Comparison of ENCODE assay signal across 8 cellular contexts in genomic region chr17:49996495-49997255, GRCh38. TPM values are rescaled to one million over a fixed set of nuclear protein-coding genes. Genes with fewer than 3 reads are reported as not detected.
A peak's percentile ranks its signal among the peaks of the same experiment; 100 is the strongest.
DNase-seq lines count a peak whose midpoint lies in the region; ATAC-seq and TF ChIP-seq lines count a peak whose summit lies in the region.

No MANE protein-coding gene starts in this region.

- 1% methylated on average over 24 of the region's 56 CpGs; no CpG with 5 or more reads in 1 of the 2 donors for WGBS in transverse colon (ENCODE audit: low coverage in 1 of 2), 2 donors

- CTCF ChIA-PET in AG04450 (lab: Charles Lee): interaction anchor here (0.6 to 8.1 kb wide), 64 partner anchors 8 to 484 kb away, joined by 3 to 249 read pairs (median 5); partner anchors contain the start of genes PDK2 and SLC35B1

- H3K27ac ChIP-seq in AG04450 (ENCODE audit: low read depth, low read length) (no peak overlapping the region), GM23338 (ENCODE audit: low read depth) (no peak overlapping the region), osteoblast (ENCODE audit: low read depth, low read length) (no peak overlapping the region), transverse colon (no peak overlapping the region)

- H2AFZ ChIP-seq in GM23338: peak overlapping the region; percentile 95; the same call in 1 of the 2 replicates
- H2AFZ ChIP-seq in osteoblast (ENCODE audit: low read length): peak overlapping the region; percentile 93

- H3K9me3 ChIP-seq in AG04450 (ENCODE audit: control insufficient read depth, insufficient read depth, low read length) (peaks cover 7% of the 10 kb centered on the region; the same call in 1 of the 2 replicates), osteoblast (ENCODE audit: low read depth, low read length) (no peaks in the 10 kb centered on the region), transverse colon (no peaks in the 10 kb centered on the region)

- H3K9me2 ChIP-seq in GM23338 (ENCODE audit: insufficient read depth): no peaks in the 10 kb centered on the region

- H3K4me2 ChIP-seq in GM23338 (peak overlapping the region; percentile 94), osteoblast (ENCODE audit: insufficient read depth, low read length) (peak overlapping the region; percentile 94)

- no peaks in the 10 kb centered on the region; the same call in 2 of the 3 replicates for H3K36me3 Mint-ChIP-seq in GM23338 (ENCODE audit: low read depth)

- H4K20me1 ChIP-seq in GM23338 (replicated peaks; ENCODE audit: insufficient read depth) (peaks cover 8% of the 10 kb centered on the region; the same call in 1 of the 2 replicates), osteoblast (ENCODE audit: insufficient read depth, low read length) (peaks cover 12% of the 10 kb centered on the region)

- H3K4me3 Mint-ChIP-seq in GM23338: peak overlapping the region; percentile 62

- H3K36me3 ChIP-seq in GM23338 (ENCODE audit: insufficient read depth) (no peaks in the 10 kb centered on the region), osteoblast (ENCODE audit: insufficient read depth, low read length) (peaks cover under 1% of the 10 kb centered on the region), transverse colon (no peaks in the 10 kb centered on the region)

- no peaks in the 10 kb centered on the region; the same call in 2 of the 3 replicates for H3K9me3 Mint-ChIP-seq in GM23338

- POLR2A ChIA-PET in AG04450 (lab: Yijun Ruan, JAX): no interaction called here

- DNase-seq in AG04450 (ENCODE audit: low read depth, low spot score): no peak
- DNase-seq in GM23338 (ENCODE audit: low spot score): peak; percentile 64
- DNase-seq in NOMO-1 treated with dmso at 0.1 percent for 144 hours (lab: John Stamatoyannopoulos, UW; ENCODE audit: unreplicated experiment): peak; percentile 11
- peak; percentile 61 for DNase-seq in activated T-cell treated with anti-CD3 and anti-CD28 coated beads for 48 hours (ENCODE audit: low read depth)
- peak; percentile 17 for DNase-seq in fibroblast of villous mesenchyme (ENCODE audit: low read depth)
- DNase-seq in osteoblast (ENCODE audit: insufficient read length, low spot score, missing footprints): peak; percentile 97
- peak; percentile 49 for DNase-seq in transverse colon
- DNase-seq in central memory CD4-positive, alpha-beta T cell: no peak

- H3K4me1 ChIP-seq in GM23338 (ENCODE audit: insufficient read depth): peaks cover 14% of the 10 kb centered on the region
- H3K4me1 ChIP-seq in osteoblast (ENCODE audit: insufficient read depth, low read length): peaks cover 32% of the 10 kb centered on the region
- H3K4me1 ChIP-seq in transverse colon: peaks cover 18 to 32% (median 28%) of the 10 kb centered on the region in 4 donors

- TF ChIP-seq POLR2A in transverse colon (IDR thresholded peaks at IDR 0.05): no peak

- H3K79me2 ChIP-seq in GM23338 (replicated peaks; ENCODE audit: insufficient read depth) (no peaks in the 10 kb centered on the region), osteoblast (ENCODE audit: insufficient read depth, low read length) (peaks cover 21% of the 10 kb centered on the region)

- TF ChIP-seq CTCF in AG04450 (IDR thresholded peaks at IDR 0.05; ENCODE audit: low read depth, low read length) (peak; percentile 92), GM23338 (conservative IDR thresholded peaks at IDR 0.05; ENCODE audit: low read depth in 2 of 2) (peak; percentile 89 to 97), fibroblast of villous mesenchyme (IDR thresholded peaks at IDR 0.05; ENCODE audit: insufficient read depth, low read depth, low read length) (peak; percentile 96), osteoblast (IDR thresholded peaks at IDR 0.05; ENCODE audit: extremely low read depth, low read depth, low read length) (peak; percentile 87), transverse colon (IDR thresholded peaks at IDR 0.05) (peak; percentile 93 to 99 (median 98))

- H3K27ac Mint-ChIP-seq in GM23338: no peak overlapping the region

- peaks cover 73% of the 10 kb centered on the region for H3K27me3 ChIP-seq in AG04450 (ENCODE audit: control insufficient read depth, insufficient read depth, low read length)
- H3K27me3 ChIP-seq in GM23338 (ENCODE audit: insufficient read depth): peaks cover 95% of the 10 kb centered on the region
- H3K27me3 ChIP-seq in osteoblast (ENCODE audit: insufficient read depth, low read length): peaks cover 32% of the 10 kb centered on the region
- H3K27me3 ChIP-seq in transverse colon: peaks cover 98% of the 10 kb centered on the region

- in situ Hi-C loops in transverse colon (cut with MboI; ENCODE audit: low pct_ligation_motif_present in 1 of 4, low pct_unique_long_range_greater_than_20kb in 1 of 4, low sequenced_read_pairs in 3 of 4): loop anchor here in 2 of 4 donors (10.0 to 25.0 kb wide), 2 partner anchors 132 to 434 kb away; no protein-coding TSS in a partner anchor

- H3K4me3 ChIP-seq in AG04450 (ENCODE audit: low read depth, low read length) (peak overlapping the region; percentile 50), GM23338 (peak overlapping the region; percentile 69), fibroblast of villous mesenchyme (ENCODE audit: low read depth, low read length) (peak overlapping the region; percentile 50), osteoblast (ENCODE audit: insufficient read depth, low read length) (peak overlapping the region; percentile 77), transverse colon (peak overlapping the region in 3 of 4 donors; percentile 12 to 41 (median 31))

- peaks cover 32% of the 10 kb centered on the region for H3K4me1 Mint-ChIP-seq in GM23338

- H3K27me3 Mint-ChIP-seq in GM23338 (ENCODE audit: insufficient read depth, low read depth, poor library complexity): peaks cover 64% of the 10 kb centered on the region

- intact Hi-C loops in transverse colon (cut with DNase I; ENCODE audit: low total_unique reads): loop anchor here (5.0 kb wide), 2 partner anchors 114 to 134 kb away; no protein-coding TSS in a partner anchor

- H3F3A ChIP-seq in GM23338 (replicated peaks; ENCODE audit: low read depth): peaks cover 3% of the 10 kb centered on the region; the same call in 1 of the 2 replicates

- ATAC-seq in GM23338: peak; percentile 17

- no peak for TF ChIP-seq EP300 in transverse colon (IDR thresholded peaks at IDR 0.05; ENCODE audit: low read depth)

TF ChIP-seq in GM23338, 12 proteins besides CTCF, POLR2A, EP300 and RAD21 (continues in another document):
- TF ChIP-seq EZH2phosphoT487 (IDR thresholded peaks at IDR 0.05; ENCODE audit: unreplicated experiment): no peak
- TF ChIP-seq POLR2AphosphoS5 (IDR thresholded peaks at IDR 0.05; ENCODE audit: low read depth): no peak
- TF ChIP-seq, protein P1, sequence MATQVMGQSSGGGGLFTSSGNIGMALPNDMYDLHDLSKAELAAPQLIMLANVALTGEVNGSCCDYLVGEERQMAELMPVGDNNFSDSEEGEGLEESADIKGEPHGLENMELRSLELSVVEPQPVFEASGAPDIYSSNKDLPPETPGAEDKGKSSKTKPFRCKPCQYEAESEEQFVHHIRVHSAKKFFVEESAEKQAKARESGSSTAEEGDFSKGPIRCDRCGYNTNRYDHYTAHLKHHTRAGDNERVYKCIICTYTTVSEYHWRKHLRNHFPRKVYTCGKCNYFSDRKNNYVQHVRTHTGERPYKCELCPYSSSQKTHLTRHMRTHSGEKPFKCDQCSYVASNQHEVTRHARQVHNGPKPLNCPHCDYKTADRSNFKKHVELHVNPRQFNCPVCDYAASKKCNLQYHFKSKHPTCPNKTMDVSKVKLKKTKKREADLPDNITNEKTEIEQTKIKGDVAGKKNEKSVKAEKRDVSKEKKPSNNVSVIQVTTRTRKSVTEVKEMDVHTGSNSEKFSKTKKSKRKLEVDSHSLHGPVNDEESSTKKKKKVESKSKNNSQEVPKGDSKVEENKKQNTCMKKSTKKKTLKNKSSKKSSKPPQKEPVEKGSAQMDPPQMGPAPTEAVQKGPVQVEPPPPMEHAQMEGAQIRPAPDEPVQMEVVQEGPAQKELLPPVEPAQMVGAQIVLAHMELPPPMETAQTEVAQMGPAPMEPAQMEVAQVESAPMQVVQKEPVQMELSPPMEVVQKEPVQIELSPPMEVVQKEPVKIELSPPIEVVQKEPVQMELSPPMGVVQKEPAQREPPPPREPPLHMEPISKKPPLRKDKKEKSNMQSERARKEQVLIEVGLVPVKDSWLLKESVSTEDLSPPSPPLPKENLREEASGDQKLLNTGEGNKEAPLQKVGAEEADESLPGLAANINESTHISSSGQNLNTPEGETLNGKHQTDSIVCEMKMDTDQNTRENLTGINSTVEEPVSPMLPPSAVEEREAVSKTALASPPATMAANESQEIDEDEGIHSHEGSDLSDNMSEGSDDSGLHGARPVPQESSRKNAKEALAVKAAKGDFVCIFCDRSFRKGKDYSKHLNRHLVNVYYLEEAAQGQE (IDR thresholded peaks at IDR 0.05; ENCODE audit: unreplicated experiment): no peak
- TF ChIP-seq, protein P2, sequence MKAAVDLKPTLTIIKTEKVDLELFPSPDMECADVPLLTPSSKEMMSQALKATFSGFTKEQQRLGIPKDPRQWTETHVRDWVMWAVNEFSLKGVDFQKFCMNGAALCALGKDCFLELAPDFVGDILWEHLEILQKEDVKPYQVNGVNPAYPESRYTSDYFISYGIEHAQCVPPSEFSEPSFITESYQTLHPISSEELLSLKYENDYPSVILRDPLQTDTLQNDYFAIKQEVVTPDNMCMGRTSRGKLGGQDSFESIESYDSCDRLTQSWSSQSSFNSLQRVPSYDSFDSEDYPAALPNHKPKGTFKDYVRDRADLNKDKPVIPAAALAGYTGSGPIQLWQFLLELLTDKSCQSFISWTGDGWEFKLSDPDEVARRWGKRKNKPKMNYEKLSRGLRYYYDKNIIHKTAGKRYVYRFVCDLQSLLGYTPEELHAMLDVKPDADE (IDR thresholded peaks at IDR 0.05): no peak

RNA-seq across cellular contexts. Expression of gene DLX3, which starts 1.7 kb away (rescaled TPM):
- not detected in 2 replicates for polyA plus RNA-seq in AG04450 (2011; rRNA removed)
- not detected in 2 replicates for polyA minus RNA-seq in AG04450 (2011; rRNA and poly(A)+ RNA removed)
- 0.14 TPM in 1 of 2 replicates, not detected in the other for total RNA-seq in GM23338 (2014; rRNA removed; shearing (Covaris generic))
- polyA plus RNA-seq in GM23338 (2016; fragmentation: Nextera tagmentation; extraction: Ambion mirVana): 0.19 and 0.27 TPM in 2 replicates
- total RNA-seq in fibroblast of villous mesenchyme: not detected in 2 replicates
- total RNA-seq in osteoblast: 0.59 and 1.1 TPM in 2 replicates
- not detected for total RNA-seq in transverse colon

RNA-seq across cellular contexts. Expression of gene DLX4, which starts 27.7 kb away (rescaled TPM):
- polyA plus RNA-seq in AG04450 (2011; rRNA removed): 0.15 TPM in 1 of 2 replicates, not detected in the other
- not detected in 2 replicates for polyA minus RNA-seq in AG04450 (2011; rRNA and poly(A)+ RNA removed)
- 0.10 and 0.58 TPM in 2 replicates for total RNA-seq in GM23338 (2014; rRNA removed; shearing (Covaris generic))
- 0.79 and 0.80 TPM in 2 replicates for polyA plus RNA-seq in GM23338 (2016; fragmentation: Nextera tagmentation; extraction: Ambion mirVana)
- total RNA-seq in fibroblast of villous mesenchyme: not detected in 2 replicates
- under 0.01 TPM in 1 of 2 replicates, not detected in the other for total RNA-seq in osteoblast
- not detected for total RNA-seq in transverse colon

RNA-seq across cellular contexts. Expression of gene ITGA3, which starts 59.2 kb away (rescaled TPM):
- 39.9 and 62.4 TPM in 2 replicates for polyA plus RNA-seq in AG04450 (2011; rRNA removed)
- 101 and 116 TPM in 2 replicates for polyA minus RNA-seq in AG04450 (2011; rRNA and poly(A)+ RNA removed)
- 23.2 and 28.3 TPM in 2 replicates for total RNA-seq in GM23338 (2014; rRNA removed; shearing (Covaris generic))
- polyA plus RNA-seq in GM23338 (2016; fragmentation: Nextera tagmentation; extraction: Ambion mirVana): 9.6 and 11.0 TPM in 2 replicates
- 207 and 266 TPM in 2 replicates for total RNA-seq in fibroblast of villous mesenchyme
- total RNA-seq in osteoblast: 73.4 and 81.4 TPM in 2 replicates
- total RNA-seq in transverse colon: 100 to 1,000 TPM; 147 to 294 (median 171) TPM

Comparison
In these comparisons a context has a peak if more than half of its experiments do, and no peak if none do; other contexts are left out.
1. DNase-seq: peak in GM23338 (single experiment), NOMO-1 treated with dmso at 0.1 percent for 144 hours (single experiment), activated T-cell treated with anti-CD3 and anti-CD28 coated beads for 48 hours (single experiment), fibroblast of villous mesenchyme (single experiment), osteoblast (single experiment) and transverse colon (single experiment); none in AG04450 (single experiment) and central memory CD4-positive, alpha-beta T cell (single experiment).
2. Peak in every context shown above with its lines, with median percentiles within 50 percentile points of each other: H3K4me3 ChIP-seq and CTCF ChIP-seq.